14 cellular contexts compared by ENCODE assay signal in the genomic region with DNA sequence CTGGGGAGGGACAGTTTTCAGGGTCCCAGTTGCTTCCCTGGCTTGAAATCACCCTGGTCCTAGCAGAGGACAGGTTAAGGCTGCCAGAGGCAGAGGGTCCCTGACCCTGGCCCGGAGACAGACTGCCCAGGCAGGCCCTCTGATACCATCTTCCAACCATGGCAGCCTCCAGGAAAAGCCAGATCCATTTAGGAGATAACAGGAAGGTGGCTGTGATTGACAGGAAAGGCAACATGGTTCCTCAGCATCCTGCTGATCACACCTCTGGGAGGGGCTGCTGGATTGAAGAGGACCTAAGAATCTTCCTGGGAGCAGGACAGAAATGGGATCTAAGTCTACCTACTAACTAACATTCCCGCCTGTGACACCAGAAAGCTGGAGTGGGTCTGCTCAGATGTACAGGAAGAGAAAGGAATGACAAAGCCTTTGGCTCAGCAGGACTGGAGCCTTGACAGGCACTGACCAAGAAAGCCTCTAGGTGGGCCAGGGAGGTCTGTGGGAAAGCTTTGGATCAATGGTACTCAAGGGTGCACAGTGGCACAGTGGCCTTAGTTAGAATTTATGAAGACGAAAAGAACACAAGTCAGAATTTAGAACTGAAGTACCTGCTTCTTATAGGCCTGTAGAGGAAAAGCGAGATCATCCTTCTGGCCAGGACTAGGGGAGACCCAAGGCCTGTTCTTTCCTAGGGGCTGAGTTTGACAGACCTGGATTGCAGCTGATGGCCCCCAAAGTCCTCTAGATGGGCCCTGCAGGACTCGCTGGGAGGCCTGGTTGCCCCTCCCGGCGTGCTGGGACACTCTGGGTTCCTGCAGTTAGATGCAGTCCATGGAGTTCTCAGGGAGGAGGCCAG. TPM values are rescaled to one million over a fixed set of nuclear protein-coding genes. Genes with fewer than 3 reads are reported as not detected.
DNase-seq lines count a peak whose midpoint lies in the region; ATAC-seq and TF ChIP-seq lines count a peak whose summit lies in the region.
"Had no signal": no experiment of that assay in that cellular context is flagged by ENCODE, and none has a peak within 500 bp of the region (broad histone marks: within the 10 kb centered on the region; RNA-seq: fewer than 3 reads in every experiment).

No MANE protein-coding gene starts in this region.

- H3K4me3 ChIP-seq in OCI-LY1 (ENCODE audit: low read depth, low read length, poor library complexity, severe bottlenecking) (no peak overlapping the region), right cardiac atrium (ENCODE audit: low read length) (no peak overlapping the region), gastrocnemius medialis (peak overlapping the region in 3 of 4 donors; percentile 61 to 71 (median 67)), mesendoderm (ENCODE audit: low read length) (no peak overlapping the region), GM23338 (no peak overlapping the region)
- H3K4me3 ChIP-seq: SJSA1 had no signal

- H4K20me1 ChIP-seq in OCI-LY1 (ENCODE audit: insufficient read depth, low read length), result no peaks in the 10 kb centered on the region
- peaks cover 14% of the 10 kb centered on the region for H4K20me1 ChIP-seq in GM23338 (replicated peaks; ENCODE audit: insufficient read depth)

- peaks cover 44% of the 10 kb centered on the region for H3K4me1 Mint-ChIP-seq in CD14-positive monocyte
- H3K4me1 Mint-ChIP-seq in GM23338, result peaks cover 21% of the 10 kb centered on the region

- no peak for TF ChIP-seq POLR2A in gastrocnemius medialis (IDR thresholded peaks at IDR 0.05)

- no peak overlapping the region for H3K23ac ChIP-seq in mesendoderm (ENCODE audit: low read length)

- ATAC-seq in right cardiac atrium (no peak), gastrocnemius medialis (no peak), GM23338 (no peak)

- no peak overlapping the region for H2AFZ ChIP-seq in OCI-LY1 (ENCODE audit: low read length)
- no peak overlapping the region for H2AFZ ChIP-seq in GM23338

- no peak for DNase-seq in CD14-positive monocyte (ENCODE audit: low spot score)
- no peak for DNase-seq in right cardiac atrium
- DNase-seq in gastrocnemius medialis, result no peak
- DNase-seq in mesendoderm, result no peak
- DNase-seq in NCI-H82 (lab: John Stamatoyannopoulos, UW), result no peak
- no peak for DNase-seq in cerebellum (ENCODE audit: low spot score)
- DNase-seq in GM23338 (ENCODE audit: low spot score), result no peak
- DNase-seq: COR-L47, erythroblast, NCI-H226, small intestine had no signal

- TF ChIP-seq CTCF in CD14-positive monocyte (IDR thresholded peaks at IDR 0.05), result no peak
- TF ChIP-seq CTCF in OCI-LY1 (IDR thresholded peaks at IDR 0.05; ENCODE audit: low read length), result no peak
- TF ChIP-seq CTCF in gastrocnemius medialis (IDR thresholded peaks at IDR 0.05 in 4 of 5, conservative IDR thresholded peaks at IDR 0.05 in 1 of 5), result no peak
- TF ChIP-seq CTCF in GM23338 (conservative IDR thresholded peaks at IDR 0.05; ENCODE audit: low read depth in 2 of 2), result no peak

- H2BK15ac ChIP-seq in mesendoderm (replicated peaks; ENCODE audit: low read depth), result no peak overlapping the region

- no peak overlapping the region for H3K18ac ChIP-seq in mesendoderm (ENCODE audit: low read length)

- no peaks in the 10 kb centered on the region for H3K9me2 ChIP-seq in OCI-LY1 (ENCODE audit: low read depth, low read length)
- H3K9me2 ChIP-seq in GM23338 (ENCODE audit: insufficient read depth), result no peaks in the 10 kb centered on the region

- H2BK5ac ChIP-seq in mesendoderm (ENCODE audit: low read length), result no peak overlapping the region

- no peak overlapping the region for H4K8ac ChIP-seq in mesendoderm (ENCODE audit: low read depth, low read length)

- peaks cover 2% of the 10 kb centered on the region for H3K79me1 ChIP-seq in mesendoderm (ENCODE audit: low read length)

- in situ Hi-C loops in gastrocnemius medialis (cut with MboI; ENCODE audit: low sequenced_read_pairs in 4 of 4), result loop anchor here in 1 of 4 donors (5.0 kb wide), 1 partner anchor 38 kb away; no protein-coding TSS in a partner anchor

- no peaks in the 10 kb centered on the region for H3K9me3 Mint-ChIP-seq in CD14-positive monocyte
- H3K9me3 Mint-ChIP-seq in GM23338, result no peaks in the 10 kb centered on the region; the same call in 2 of the 3 replicates

- H2BK120ac ChIP-seq in mesendoderm (ENCODE audit: low read depth, low read length), result no peak overlapping the region

- H3K36me3 ChIP-seq in OCI-LY1 (ENCODE audit: insufficient read depth, low read length), result peaks cover 16% of the 10 kb centered on the region
- no peaks in the 10 kb centered on the region for H3K36me3 ChIP-seq in gastrocnemius medialis
- peaks cover 4% of the 10 kb centered on the region for H3K36me3 ChIP-seq in mesendoderm (ENCODE audit: control insufficient read depth, insufficient read depth, low read length)
- H3K36me3 ChIP-seq in GM23338 (ENCODE audit: insufficient read depth), result no peaks in the 10 kb centered on the region; the same call in 1 of the 2 replicates

- H3K36me3 Mint-ChIP-seq in CD14-positive monocyte (peaks cover 10 to 21% of the 10 kb centered on the region in 2 donors), GM23338 (ENCODE audit: low read depth) (peaks cover 37% of the 10 kb centered on the region)

- H3K9me3 ChIP-seq in OCI-LY1 (ENCODE audit: low read length) (no peaks in the 10 kb centered on the region), right cardiac atrium (ENCODE audit: control insufficient read depth, low read length) (no peaks in the 10 kb centered on the region), gastrocnemius medialis (no peaks in the 10 kb centered on the region)

- WGBS in right cardiac atrium, result 91% methylated on average over 7 of the region's 7 CpGs
- no CpG with 5 or more reads among the region's 7 CpGs for WGBS in mesendoderm (ENCODE audit: extremely low coverage, insufficient coverage, low lambda C conversion rate)

- H2AK5ac ChIP-seq in mesendoderm (ENCODE audit: low read length), result no peak overlapping the region

- H3K79me2 ChIP-seq in OCI-LY1 (ENCODE audit: insufficient read depth, low read length) (no peaks in the 10 kb centered on the region), mesendoderm (ENCODE audit: control insufficient read depth, insufficient read depth, low read length) (no peaks in the 10 kb centered on the region), GM23338 (replicated peaks; ENCODE audit: insufficient read depth) (peaks cover 17% of the 10 kb centered on the region)

- H3K27ac ChIP-seq in OCI-LY1 (ENCODE audit: low read depth, low read length, poor library complexity, severe bottlenecking), result peak overlapping the region; percentile 63
- H3K27ac ChIP-seq in right cardiac atrium (ENCODE audit: low read length), result peak overlapping the region; percentile 99
- peak overlapping the region; percentile 98 to 100 (median 99) for H3K27ac ChIP-seq in gastrocnemius medialis
- no peak overlapping the region for H3K27ac ChIP-seq in mesendoderm (ENCODE audit: low read depth, low read length)
- H3K27ac ChIP-seq in GM23338 (ENCODE audit: low read depth), result no peak overlapping the region
- H3K27ac ChIP-seq: SJSA1 had no signal

- no peaks in the 10 kb centered on the region for H3K27me3 Mint-ChIP-seq in CD14-positive monocyte (ENCODE audit: low read depth in 3 of 3)
- H3K27me3 Mint-ChIP-seq in GM23338 (ENCODE audit: insufficient read depth, low read depth, poor library complexity), result peaks cover 19% of the 10 kb centered on the region

- H3K4me2 ChIP-seq in OCI-LY1 (ENCODE audit: low read length) (no peak overlapping the region), mesendoderm (ENCODE audit: low read length) (no peak overlapping the region), GM23338 (no peak overlapping the region)

- intact Hi-C loops in CD14-positive monocyte (cut with micrococcal nuclease), result loop anchor here (5.0 kb wide), 2 partner anchors 38 to 118 kb away; no protein-coding TSS in a partner anchor
- intact Hi-C loops in right cardiac atrium (cut with DNase I), result loop anchor here in 2 of 4 donors (5.0 kb wide), 2 partner anchors 38 to 48 kb away; a partner anchor contains a TSS
- intact Hi-C loops in gastrocnemius medialis (cut with DNase I; ENCODE audit: low total_unique reads), result loop anchor here (2.0 to 5.0 kb wide), 3 partner anchors 113 to 443 kb away; a partner anchor contains a TSS

- H3K4me1 ChIP-seq in OCI-LY1 (ENCODE audit: insufficient read depth, low read length, severe bottlenecking) (peaks cover 31% of the 10 kb centered on the region), right cardiac atrium (ENCODE audit: control insufficient read depth, insufficient read depth, low read length) (peaks cover 8% of the 10 kb centered on the region), gastrocnemius medialis (peaks cover 38 to 39% of the 10 kb centered on the region in 2 donors), mesendoderm (ENCODE audit: control insufficient read depth, low read depth, low read length) (peaks cover 6% of the 10 kb centered on the region), GM23338 (ENCODE audit: insufficient read depth) (peaks cover 22% of the 10 kb centered on the region)

- H3K4ac ChIP-seq in mesendoderm (ENCODE audit: low read depth, low read length), result no peak overlapping the region

- H3F3A ChIP-seq in OCI-LY1 (ENCODE audit: insufficient read depth, low read length) (0 out of 2 replicates have a peak, but pooled peaks cover 4% of the 10 kb centered on the region), GM23338 (replicated peaks; ENCODE audit: low read depth) (peaks cover 15% of the 10 kb centered on the region; the same call in 1 of the 2 replicates)

- no peak overlapping the region for H3K9ac ChIP-seq in OCI-LY1 (ENCODE audit: low read length)
- H3K9ac ChIP-seq in mesendoderm (ENCODE audit: low read length), result no peak overlapping the region

- no peaks in the 10 kb centered on the region for H3K27me3 ChIP-seq in OCI-LY1 (ENCODE audit: insufficient read depth, low read length)
- no peaks in the 10 kb centered on the region for H3K27me3 ChIP-seq in right cardiac atrium (ENCODE audit: control insufficient read depth, insufficient read depth)
- H3K27me3 ChIP-seq in gastrocnemius medialis, result no peaks in the 10 kb centered on the region
- H3K27me3 ChIP-seq in mesendoderm (ENCODE audit: insufficient read depth, low read length, poor library complexity), result no peaks in the 10 kb centered on the region
- no peaks in the 10 kb centered on the region for H3K27me3 ChIP-seq in GM23338 (ENCODE audit: insufficient read depth)
- H3K27me3 ChIP-seq: SJSA1 had no signal

- no peak overlapping the region for H3K56ac ChIP-seq in mesendoderm (ENCODE audit: low read length)

- no peak overlapping the region for H4K5ac ChIP-seq in mesendoderm (ENCODE audit: low read length)

- peak overlapping the region; percentile 100 for H3K27ac Mint-ChIP-seq in CD14-positive monocyte
- H3K27ac Mint-ChIP-seq in GM23338, result no peak overlapping the region

- peak overlapping the region; percentile 69 to 90 for H3K4me3 Mint-ChIP-seq in CD14-positive monocyte
- H3K4me3 Mint-ChIP-seq in GM23338, result no peak overlapping the region

RNA-seq across cellular contexts. Expression of a gene that starts 2.3 kb away (rescaled TPM):
- polyA plus RNA-seq in CD14-positive monocyte (1 to 10 TPM; 2.0 to 3.8 TPM), right cardiac atrium (256 TPM), GM23338 (2016; fragmentation: Nextera tagmentation; extraction: Ambion mirVana) (12.3 and 13.0 TPM in 2 replicates)
- total RNA-seq in right cardiac atrium (100 to 1,000 TPM; 351 to 412 (median 373) TPM), gastrocnemius medialis (100 to 1,000 TPM in 3 of 4 donors, 10 to 100 TPM in 1; 74.7 to 180 (median 147) TPM), cerebellum (27.7 TPM)
- 38.0 TPM for polyA plus RNA-seq in mesendoderm (2013, experiment 1 of 2)
- polyA plus RNA-seq in mesendoderm (2013, experiment 2 of 2), result 37.6 TPM
- total RNA-seq in GM23338 (2014; rRNA removed; shearing (Covaris generic)), result 25.7 and 31.3 TPM in 2 replicates

RNA-seq across cellular contexts. Expression of a gene that starts 16.5 kb away (rescaled TPM):
- polyA plus RNA-seq in CD14-positive monocyte, result 10 to 100 TPM in 1 of 2 donors, 1 to 10 TPM in 1; 9.2 to 13.4 TPM
- total RNA-seq in right cardiac atrium, result 1 to 10 TPM in 3 of 4 donors, under 1 TPM in 1; 0.56 to 1.4 (median 1.2) TPM
- 0.29 TPM for polyA plus RNA-seq in right cardiac atrium
- total RNA-seq in gastrocnemius medialis, result 1 to 10 TPM in 3 of 4 donors, not detected in 1; 1.2 to 4.1 (median 1.5) TPM
- 18.8 TPM for polyA plus RNA-seq in mesendoderm (2013, experiment 1 of 2)
- polyA plus RNA-seq in mesendoderm (2013, experiment 2 of 2), result 18.1 TPM
- total RNA-seq in cerebellum, result 4.4 TPM
- total RNA-seq in GM23338 (2014; rRNA removed; shearing (Covaris generic)), result 33.3 and 37.1 TPM in 2 replicates
- 33.8 and 36.9 TPM in 2 replicates for polyA plus RNA-seq in GM23338 (2016; fragmentation: Nextera tagmentation; extraction: Ambion mirVana)

RNA-seq across cellular contexts. Expression of a gene that starts 29.3 kb away (rescaled TPM):
- polyA plus RNA-seq in CD14-positive monocyte (1 to 10 TPM in 1 of 2 donors, under 1 TPM in 1; 0.78 to 1.4 TPM), right cardiac atrium (32.2 TPM), GM23338 (2016; fragmentation: Nextera tagmentation; extraction: Ambion mirVana) (32.2 and 38.1 TPM in 2 replicates)
- total RNA-seq in right cardiac atrium (10 to 100 TPM; 34.0 to 53.8 (median 42.5) TPM), gastrocnemius medialis (10 to 100 TPM; 15.1 to 71.8 (median 40.2) TPM), cerebellum (14.5 TPM)
- 50.8 TPM for polyA plus RNA-seq in mesendoderm (2013, experiment 1 of 2)
- polyA plus RNA-seq in mesendoderm (2013, experiment 2 of 2), result 57.8 TPM
- 67.1 and 69.0 TPM in 2 replicates for total RNA-seq in GM23338 (2014; rRNA removed; shearing (Covaris generic))

RNA-seq across cellular contexts. Expression of a gene that starts 34.3 kb away (rescaled TPM):
- polyA plus RNA-seq in CD14-positive monocyte (not detected), right cardiac atrium (not detected), GM23338 (2016; fragmentation: Nextera tagmentation; extraction: Ambion mirVana) (0.40 TPM in 1 of 2 replicates, not detected in the other)
- total RNA-seq in right cardiac atrium (not detected), gastrocnemius medialis (not detected), cerebellum (not detected)
- polyA plus RNA-seq in mesendoderm (2013, experiment 1 of 2), result not detected
- polyA plus RNA-seq in mesendoderm (2013, experiment 2 of 2), result 0.10 TPM
- total RNA-seq in GM23338 (2014; rRNA removed; shearing (Covaris generic)), result not detected in 2 replicates
- total RNA-seq: SJSA1 had no signal
- polyA plus RNA-seq: keratinocyte, small intestine had no signal

RNA-seq across cellular contexts. Expression of a gene that starts 47.3 kb away (rescaled TPM):
- polyA plus RNA-seq in CD14-positive monocyte (under 1 TPM; 0.42 to 0.52 TPM), right cardiac atrium (11.1 TPM), GM23338 (2016; fragmentation: Nextera tagmentation; extraction: Ambion mirVana) (2.4 and 2.7 TPM in 2 replicates)
- total RNA-seq in right cardiac atrium (10 to 100 TPM in 1 of 4 donors, 1 to 10 TPM in 3; 6.4 to 10.3 (median 9.2) TPM), gastrocnemius medialis (1 to 10 TPM; 1.8 to 8.0 (median 5.7) TPM), cerebellum (1.5 TPM)
- polyA plus RNA-seq in mesendoderm (2013, experiment 1 of 2), result 0.08 TPM
- polyA plus RNA-seq in mesendoderm (2013, experiment 2 of 2), result 0.10 TPM
- 1.9 and 7.8 TPM in 2 replicates for total RNA-seq in GM23338 (2014; rRNA removed; shearing (Covaris generic))

Comparison
In these comparisons a context has a peak if more than half of its experiments do, and no peak if none do; other contexts are left out.
1. H3K27ac ChIP-seq: peak in OCI-LY1 (single experiment), right cardiac atrium (single experiment) and gastrocnemius medialis (4 of 4); none in mesendoderm (single experiment) and GM23338 (single experiment).
2. H3K4me3 ChIP-seq: peak in gastrocnemius medialis (3 of 4); none in OCI-LY1 (single experiment), right cardiac atrium (single experiment), mesendoderm (single experiment) and GM23338 (single experiment).